1 cellular context compared by ENCODE assay signal in the genomic region with DNA sequence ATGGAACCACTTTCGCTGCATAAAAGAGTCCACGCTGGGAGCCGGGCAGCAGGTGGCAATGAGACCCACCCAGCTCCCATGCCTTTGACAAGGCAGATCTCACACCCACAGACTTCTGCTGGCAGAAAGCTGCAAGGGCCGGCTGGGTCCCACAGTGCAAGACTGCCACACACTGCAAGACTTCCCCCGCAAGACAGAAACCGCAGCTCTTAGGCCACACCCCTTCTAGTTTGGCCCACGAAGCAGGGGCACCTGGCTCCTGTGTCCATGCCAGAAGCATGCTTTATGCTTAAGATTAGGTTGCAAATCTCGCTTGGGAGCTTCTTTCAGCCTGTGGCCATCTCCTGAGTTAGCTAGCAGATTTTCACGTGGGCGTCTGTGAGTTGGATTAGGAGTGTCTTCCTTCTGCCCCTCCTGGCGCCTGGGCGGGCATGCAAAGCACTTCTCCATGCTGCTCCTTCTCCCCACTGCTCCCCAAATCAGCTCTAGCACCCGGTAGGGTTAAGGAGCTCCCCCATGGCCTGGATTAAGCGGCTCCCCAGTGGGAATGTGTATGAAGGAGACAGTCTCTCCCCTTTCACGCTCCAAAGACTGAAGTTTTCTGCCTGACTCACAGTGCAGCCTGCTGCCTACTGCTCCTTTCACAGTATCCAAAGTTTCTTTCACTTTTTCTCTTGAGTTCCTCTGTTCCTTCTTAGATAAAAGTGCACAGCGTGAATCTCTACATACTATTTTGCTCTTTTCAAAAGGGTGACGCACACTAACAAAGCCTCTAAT.
TF ChIP-seq lines count a peak whose summit lies in the region.

No MANE protein-coding gene starts in this region.

TF ChIP-seq in H1, 55 proteins besides CTCF, POLR2A, EP300 and RAD21:
- TF ChIP-seq JUN (IDR thresholded peaks at IDR 0.05; ENCODE audit: low read depth, low read length) (no peak), KDM4A (IDR thresholded peaks at IDR 0.05; ENCODE audit: low read depth, low read length, severe bottlenecking) (no peak), SP1 (IDR thresholded peaks at IDR 0.05; ENCODE audit: low read depth, low read length) (no peak), GABPA (IDR thresholded peaks at IDR 0.05; ENCODE audit: borderline replicate concordance, insufficient read depth, low read length) (no peak), TBP (IDR thresholded peaks at IDR 0.05; ENCODE audit: low read depth, low read length) (no peak), RNF2 (IDR thresholded peaks at IDR 0.05; ENCODE audit: borderline replicate concordance, low read depth, low read length, missing control alignments, poor library complexity, severe bottlenecking) (no peak), BRCA1 (IDR thresholded peaks at IDR 0.05; ENCODE audit: low read depth, low read length) (no peak)
- TF ChIP-seq, protein P1, sequence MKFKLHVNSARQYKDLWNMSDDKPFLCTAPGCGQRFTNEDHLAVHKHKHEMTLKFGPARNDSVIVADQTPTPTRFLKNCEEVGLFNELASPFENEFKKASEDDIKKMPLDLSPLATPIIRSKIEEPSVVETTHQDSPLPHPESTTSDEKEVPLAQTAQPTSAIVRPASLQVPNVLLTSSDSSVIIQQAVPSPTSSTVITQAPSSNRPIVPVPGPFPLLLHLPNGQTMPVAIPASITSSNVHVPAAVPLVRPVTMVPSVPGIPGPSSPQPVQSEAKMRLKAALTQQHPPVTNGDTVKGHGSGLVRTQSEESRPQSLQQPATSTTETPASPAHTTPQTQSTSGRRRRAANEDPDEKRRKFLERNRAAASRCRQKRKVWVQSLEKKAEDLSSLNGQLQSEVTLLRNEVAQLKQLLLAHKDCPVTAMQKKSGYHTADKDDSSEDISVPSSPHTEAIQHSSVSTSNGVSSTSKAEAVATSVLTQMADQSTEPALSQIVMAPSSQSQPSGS (IDR thresholded peaks at IDR 0.05; ENCODE audit: low read length): no peak
